Comparison of ENCODE assay signal across 8 cellular contexts in genomic region chr2:17646096-17646554, GRCh38.
DNase-seq lines count a peak whose midpoint lies in the region; ATAC-seq and TF ChIP-seq lines count a peak whose summit lies in the region.

No MANE protein-coding gene starts in this region.

- ATAC-seq in DND-41 (ENCODE audit: insufficient read depth, low read depth) (peak; percentile 77), GM19468 (IDR thresholded peaks at IDR 0.05; ENCODE audit: extremely low read depth, unreplicated experiment) (peak; percentile 79), HG03457 (IDR thresholded peaks at IDR 0.05; ENCODE audit: unreplicated experiment) (peak; percentile 84)
- peak; percentile 89 for ATAC-seq in activated CD8-positive, alpha-beta T cell treated with anti-CD3 and anti-CD28 coated beads for 36 hours

- CTCF ChIA-PET in activated CD8-positive, alpha-beta T cell treated with anti-CD3 and anti-CD28 coated beads for 36 hours (lab: Charles Lee) = interaction anchor here (0.8 to 8.6 kb wide), 13 partner anchors 10 to 1704 kb away, joined by 3 to 136 read pairs (median 4); no protein-coding TSS in a partner anchor

- no peaks in the 10 kb centered on the region for H3K36me3 Mint-ChIP-seq in activated CD8-positive, alpha-beta T cell treated with anti-CD3 and anti-CD28 coated beads for 36 hours (ENCODE audit: low read depth)

- no peak overlapping the region for H3K27ac ChIP-seq in DND-41 (ENCODE audit: low read length)
- no peak overlapping the region for H3K27ac ChIP-seq in neutrophil

- H3K27me3 Mint-ChIP-seq in activated CD8-positive, alpha-beta T cell treated with anti-CD3 and anti-CD28 coated beads for 36 hours = no peaks in the 10 kb centered on the region

- H3K9me3 ChIP-seq in DND-41 (ENCODE audit: insufficient read depth, low read length, severe bottlenecking) (no peaks in the 10 kb centered on the region), neutrophil (no peaks in the 10 kb centered on the region)

- TF ChIP-seq CTCF in DND-41 (IDR thresholded peaks at IDR 0.05; ENCODE audit: borderline replicate concordance, extremely low read depth, low read length, poor library complexity, severe bottlenecking) = peak; percentile 88
- peak; percentile 76 for TF ChIP-seq CTCF in activated CD8-positive, alpha-beta T cell treated with anti-CD3 and anti-CD28 coated beads for 36 hours (IDR thresholded peaks at IDR 0.05)
- peak; percentile 80 for TF ChIP-seq CTCF in neutrophil (IDR thresholded peaks at IDR 0.05)

- H3K27me3 ChIP-seq in DND-41 (ENCODE audit: insufficient read depth, low read length, poor library complexity) (no peaks in the 10 kb centered on the region), neutrophil (no peaks in the 10 kb centered on the region)

- peak overlapping the region; percentile 9 for H3K27ac Mint-ChIP-seq in activated CD8-positive, alpha-beta T cell treated with anti-CD3 and anti-CD28 coated beads for 36 hours

- H3K4me1 ChIP-seq in DND-41 (ENCODE audit: insufficient read depth, low read length) (no peaks in the 10 kb centered on the region), neutrophil (ENCODE audit: control insufficient read depth in 1 of 2, insufficient read depth in 1 of 2, low read depth in 1 of 2, low read length in 1 of 2) (no peaks in the 10 kb centered on the region)

- no peak overlapping the region for H3K4me3 ChIP-seq in DND-41 (ENCODE audit: low read depth in 1 of 2, low read length in 2 of 2)
- no peak overlapping the region for H3K4me3 ChIP-seq in neutrophil (ENCODE audit: low read depth in 1 of 2, low read length in 1 of 2)

- no peaks in the 10 kb centered on the region for H3K36me3 ChIP-seq in DND-41 (ENCODE audit: insufficient read depth, low read length)
- H3K36me3 ChIP-seq in neutrophil = no peaks in the 10 kb centered on the region

- H3K4me2 ChIP-seq in DND-41 (ENCODE audit: insufficient read depth, low read length) = no peak overlapping the region

- POLR2A ChIA-PET in activated CD8-positive, alpha-beta T cell treated with anti-CD3 and anti-CD28 coated beads for 36 hours (lab: Charles Lee) = interaction anchor here (1.4 kb wide), 1 partner anchor 27 kb away, joined by 4 read pairs; no protein-coding TSS in a partner anchor

- H2AFZ ChIP-seq in DND-41 (ENCODE audit: low read depth, low read length) = peak overlapping the region; percentile 65; the same call in 1 of the 2 replicates

- DNase-seq in DND-41 (peak; percentile 49), NCI-H526 treated with DMSO at 0.1 percent for 48 hours (lab: John Stamatoyannopoulos, UW) (peak; percentile 63), fibroblast of the conjunctiva (ENCODE audit: low read depth) (peak; percentile 68), islet precursor cell (no peak)
- DNase-seq in activated CD8-positive, alpha-beta T cell treated with anti-CD3 and anti-CD28 coated beads for 36 hours = peak; percentile 62

- H3K9me3 Mint-ChIP-seq in activated CD8-positive, alpha-beta T cell treated with anti-CD3 and anti-CD28 coated beads for 36 hours = no peaks in the 10 kb centered on the region

- intact Hi-C loops in activated CD8-positive, alpha-beta T cell treated with anti-CD3 and anti-CD28 coated beads for 36 hours (cut with micrococcal nuclease) = no loop called here

- no peak overlapping the region for H3K9ac ChIP-seq in DND-41 (ENCODE audit: low read depth, low read length)

- no peaks in the 10 kb centered on the region for H3K79me2 ChIP-seq in DND-41 (ENCODE audit: insufficient read depth, low read length)

- H4K20me1 ChIP-seq in DND-41 (ENCODE audit: insufficient read depth, low read length) = no peaks in the 10 kb centered on the region

- H3K4me1 Mint-ChIP-seq in activated CD8-positive, alpha-beta T cell treated with anti-CD3 and anti-CD28 coated beads for 36 hours (ENCODE audit: low read depth) = peaks cover 10% of the 10 kb centered on the region

- no peak overlapping the region for H3K4me3 Mint-ChIP-seq in activated CD8-positive, alpha-beta T cell treated with anti-CD3 and anti-CD28 coated beads for 36 hours
